ENCODE assay signal across 8 cellular contexts in genomic region chr1:218346391-218347204, GRCh38. TPM values are rescaled to one million over a fixed set of nuclear protein-coding genes. Genes with fewer than 3 reads are reported as not detected.
A peak's percentile ranks its signal among the peaks of the same experiment; 100 is the strongest.
DNase-seq lines count a peak whose midpoint lies in the region; ATAC-seq and TF ChIP-seq lines count a peak whose summit lies in the region.

No MANE protein-coding gene starts in this region.

- TF ChIP-seq POLR2A in adrenal gland (IDR thresholded peaks at IDR 0.05), result no peak

- no peak for DNase-seq in BE2C
- DNase-seq in HFF-Myc (ENCODE audit: extremely low read depth, low read depth), result no peak
- peak in 4 of 7 donors; percentile 16 to 34 (median 18) for DNase-seq in adrenal gland
- DNase-seq in stimulated activated CD8-positive, alpha-beta memory T cell treated with anti-CD3 and anti-CD28 coated beads, Interleukin-4, amount 100 ng/mL, for 48 hours, result peak; percentile 28
- DNase-seq in GM19238 (ENCODE audit: insufficient read length, low spot score), result no peak

- H3K4me1 ChIP-seq in BE2C, result no peaks in the 10 kb centered on the region
- peaks cover 0 to 37% of the 10 kb centered on the region in 2 donors for H3K4me1 ChIP-seq in adrenal gland (replicated peaks in 1 of 2)

- 0 to 2% (median 1%) methylated on average over 39 of the region's 39 CpGs for WGBS in adrenal gland, 4 donors

- H3K36me3 ChIP-seq in BE2C, result no peaks in the 10 kb centered on the region
- no peaks in the 10 kb centered on the region for H3K36me3 ChIP-seq in adrenal gland (replicated peaks in 1 of 2)

- TF ChIP-seq CTCF in BE2C (IDR thresholded peaks at IDR 0.05; ENCODE audit: low read depth, low read length) (no peak), HFF-Myc (IDR thresholded peaks at IDR 0.05; ENCODE audit: low read depth, low read length, missing control alignments) (no peak), adrenal gland (IDR thresholded peaks at IDR 0.05) (no peak)

- H3K9me3 ChIP-seq in BE2C (no peaks in the 10 kb centered on the region), adrenal gland (replicated peaks in 1 of 3) (no peaks in the 10 kb centered on the region), iPS-18c (ENCODE audit: control insufficient read depth, insufficient read depth, low read length) (no peaks in the 10 kb centered on the region)

- H3K27me3 ChIP-seq in BE2C, result no peaks in the 10 kb centered on the region; the same call in 1 of the 2 replicates
- H3K27me3 ChIP-seq in adrenal gland, result no peaks in the 10 kb centered on the region

- peak overlapping the region in 3 of 5 donors; percentile 62 to 73 (median 65) for H3K27ac ChIP-seq in adrenal gland

- ATAC-seq in HG03159 (IDR thresholded peaks at IDR 0.05; ENCODE audit: unreplicated experiment) (no peak), GM21526 (IDR thresholded peaks at IDR 0.05; ENCODE audit: low FRiP score, unreplicated experiment) (no peak)

- intact Hi-C loops in adrenal gland (cut with DNase I), result loop anchor here in 1 of 2 donors (10.0 kb wide), 1 partner anchor 168 kb away; no protein-coding TSS in a partner anchor

- H3K4me3 ChIP-seq in BE2C (ENCODE audit: low read depth, low read length), result peak overlapping the region; percentile 79
- H3K4me3 ChIP-seq in HFF-Myc (replicated peaks; ENCODE audit: low read depth, low read length), result peak overlapping the region; percentile 68
- peak overlapping the region in 3 of 4 donors; percentile 15 to 64 (median 49) for H3K4me3 ChIP-seq in adrenal gland
- H3K4me3 ChIP-seq in iPS-18c (ENCODE audit: insufficient read depth, low read depth, low read length), result peak overlapping the region; percentile 63

RNA-seq across cellular contexts. Expression of gene TGFB2, which starts 1.5 kb away (rescaled TPM):
- polyA plus RNA-seq in BE2C (2012; ENCODE audit: insufficient read depth, insufficient read length, low read depth), result not detected
- total RNA-seq in adrenal gland, result 1 to 10 TPM in 7 of 8 donors, under 1 TPM in 1; 0.94 to 4.2 (median 1.7) TPM
- 1 to 10 TPM in 1 of 3 donors, under 1 TPM in 2; 0.24 to 1.8 (median 0.54) TPM for polyA plus RNA-seq in adrenal gland

Comparison
In these comparisons a context has a peak if more than half of its experiments do, and no peak if none do; other contexts are left out.
1. DNase-seq: peak in adrenal gland (4 of 7) and stimulated activated CD8-positive, alpha-beta memory T cell treated with anti-CD3 and anti-CD28 coated beads, Interleukin-4, amount 100 ng/mL, for 48 hours (single experiment); none in BE2C (single experiment), HFF-Myc (single experiment) and GM19238 (single experiment).
2. Peak in every context shown above with its lines, with median percentiles within 50 percentile points of each other: H3K4me3 ChIP-seq.